Comparison of ENCODE assay signal across 8 cellular contexts in genomic region chr5:149799119-149799623, GRCh38.
DNase-seq lines count a peak whose midpoint lies in the region; ATAC-seq, FAIRE-seq and TF ChIP-seq lines count a peak whose summit lies in the region.

No MANE protein-coding gene starts in this region.

- no peak overlapping the region for H3K18ac ChIP-seq in neuronal stem cell (ENCODE audit: low read length)

- H2AK5ac ChIP-seq in neuronal stem cell (ENCODE audit: low read depth, low read length): no peak overlapping the region

- no peak overlapping the region for H3K23ac ChIP-seq in neuronal stem cell (ENCODE audit: low read depth, low read length, poor library complexity)

- no peak overlapping the region for H4K8ac ChIP-seq in neuronal stem cell (ENCODE audit: low read depth, low read length)

- H3K79me1 ChIP-seq in neuronal stem cell (ENCODE audit: low read depth, low read length): no peaks in the 10 kb centered on the region

- H3K14ac ChIP-seq in neuronal stem cell (ENCODE audit: low read length): no peak overlapping the region

- BruUV-seq in PC-3 (replicated peaks; lab: Mats Ljungman, UMichigan): no TSS peak

- no peak for TF ChIP-seq CTCF in PC-3 (conservative IDR thresholded peaks at IDR 0.05; ENCODE audit: low read depth, low read length)
- no peak for TF ChIP-seq CTCF in epithelial cell of proximal tubule (conservative IDR thresholded peaks at IDR 0.05; ENCODE audit: low read depth, low read length)

- no peak overlapping the region for H3K4me3 ChIP-seq in PC-3 (ENCODE audit: low read length)
- no peak overlapping the region for H3K4me3 ChIP-seq in epithelial cell of proximal tubule (ENCODE audit: low read depth, low read length)
- no peak overlapping the region for H3K4me3 ChIP-seq in neuronal stem cell (ENCODE audit: low read length in 2 of 2)

- H2AFZ ChIP-seq in PC-3 (ENCODE audit: low read length) (no peak overlapping the region), neuronal stem cell (ENCODE audit: low read length) (no peak overlapping the region)

- intact Hi-C loops in PC-3 (cut with micrococcal nuclease): loop anchor here (5.0 kb wide), 1 partner anchor 67 kb away; the partner anchor contains the start of gene PPARGC1B
- intact Hi-C loops in posterior vena cava (cut with DNase I): no loop called here

- no peaks in the 10 kb centered on the region for H3K9me2 ChIP-seq in PC-3 (replicated peaks; ENCODE audit: low read length)

- no peaks in the 10 kb centered on the region for H3F3A ChIP-seq in PC-3 (ENCODE audit: low read length, unreplicated experiment)

- no peak overlapping the region for H2BK15ac ChIP-seq in neuronal stem cell (ENCODE audit: low read length)

- peak overlapping the region; percentile 57 for H3K4me2 ChIP-seq in PC-3 (ENCODE audit: low read length)
- no peak overlapping the region for H3K4me2 ChIP-seq in neuronal stem cell (ENCODE audit: insufficient read depth, low read length, poor library complexity, severe bottlenecking)

- H3K27ac ChIP-seq in PC-3 (ENCODE audit: low read length) (peak overlapping the region; percentile 35), neuronal stem cell (replicated peaks; ENCODE audit: low read length) (no peak overlapping the region)

- POLR2A ChIA-PET in PC-3 (lab: Charles Lee; ENCODE audit: unreplicated experiment): no interaction called here

- no peak overlapping the region for H3K9ac ChIP-seq in PC-3 (ENCODE audit: low read length)
- no peak overlapping the region for H3K9ac ChIP-seq in neuronal stem cell (ENCODE audit: low read depth, low read length, poor library complexity)

- no peak for TF ChIP-seq POLR2A in GM12891 (IDR thresholded peaks at IDR 0.05; ENCODE audit: low read depth, low read length)

- peak; percentile 88 for DNase-seq in ELR (ENCODE audit: low read depth)
- DNase-seq in PC-3: peak; percentile 94
- peak; percentile 65 for DNase-seq in epithelial cell of proximal tubule (ENCODE audit: low read depth)
- peak; percentile 85 for DNase-seq in posterior vena cava (ENCODE audit: low spot score)
- DNase-seq in NK-92 treated with Interleukin-12 subunit alpha and Interleukin-12 subunit beta, amount 100 ng/mL, for 24 hours (lab: John Stamatoyannopoulos, UW): no peak
- DNase-seq in SIG-M5 treated with dmso at 0.1 percent for 504 hours (lab: John Stamatoyannopoulos, UW; ENCODE audit: unreplicated experiment): no peak
- no peak for DNase-seq in neuronal stem cell (ENCODE audit: low spot score)
- DNase-seq in GM12891 (ENCODE audit: insufficient read length, low spot score): no peak

- peaks cover 15% of the 10 kb centered on the region for H3K4me1 ChIP-seq in PC-3 (ENCODE audit: insufficient read depth, low read length)
- peaks cover 2 to 18% of the 10 kb centered on the region in 2 donors for H3K4me1 ChIP-seq in neuronal stem cell (ENCODE audit: control insufficient read depth in 2 of 2, insufficient read depth in 1 of 2, low read depth in 1 of 2, low read length in 2 of 2)

- H4K20me1 ChIP-seq in PC-3 (ENCODE audit: low read length): 0 out of 2 replicates have a peak, but pooled peaks cover 7% of the 10 kb centered on the region

- WGBS in neuronal stem cell (ENCODE audit: extremely low coverage in 2 of 2, insufficient read length in 2 of 2, insufficient replicate concordance in 1 of 2), 2 donors: no CpG with 5 or more reads among the region's 3 CpGs

- FAIRE-seq in GM12891 (lab: Jason Lieb, UNC): no peak

- H2BK12ac ChIP-seq in neuronal stem cell (ENCODE audit: low read length): no peak overlapping the region

- CTCF ChIA-PET in PC-3 (lab: Charles Lee): interaction anchor here (0.6 to 0.7 kb wide), 2 partner anchors 19 to 85 kb away, joined by 5 read pairs; no protein-coding TSS in a partner anchor

- H3K27me3 ChIP-seq in PC-3 (ENCODE audit: low read length): no peaks in the 10 kb centered on the region
- peaks cover 0 to 12% (median 0%) of the 10 kb centered on the region in 3 experiments for H3K27me3 ChIP-seq in neuronal stem cell (ENCODE audit: control insufficient read depth in 3 of 3, insufficient read depth in 3 of 3, low read depth in 1 of 3, low read length in 3 of 3)

- H4K91ac ChIP-seq in neuronal stem cell (ENCODE audit: low read depth, low read length, poor library complexity): no peak overlapping the region

- no peak overlapping the region for H3K4ac ChIP-seq in neuronal stem cell (ENCODE audit: low read length)

- H2BK120ac ChIP-seq in neuronal stem cell (ENCODE audit: low read depth, low read length): no peak overlapping the region

- H3K36me3 ChIP-seq in PC-3 (ENCODE audit: low read depth, low read length) (no peaks in the 10 kb centered on the region), neuronal stem cell (replicated peaks in 1 of 2; ENCODE audit: control insufficient read depth in 2 of 2, insufficient read depth in 2 of 2, low read length in 2 of 2) (no peaks in the 10 kb centered on the region)

- no peak overlapping the region for H2BK5ac ChIP-seq in neuronal stem cell (ENCODE audit: low read length)

- H3K9me3 ChIP-seq in PC-3 (ENCODE audit: low read length) (no peaks in the 10 kb centered on the region), neuronal stem cell (replicated peaks in 1 of 2; ENCODE audit: control insufficient read depth in 2 of 2, insufficient read depth in 1 of 2, low read depth in 1 of 2, low read length in 2 of 2) (no peaks in the 10 kb centered on the region)

- peaks cover 7% of the 10 kb centered on the region; the same call in 1 of the 2 replicates for H3K79me2 ChIP-seq in PC-3 (ENCODE audit: low read length)

- peak; percentile 87 for ATAC-seq in PC-3

TF ChIP-seq in GM12891, 5 proteins besides CTCF, POLR2A, EP300 and RAD21:
- TF ChIP-seq POLR2AphosphoS5 (IDR thresholded peaks at IDR 0.05; ENCODE audit: low read depth, low read length): no peak
- TF ChIP-seq TAF1 (IDR thresholded peaks at IDR 0.05; ENCODE audit: low read depth, low read length): no peak
- TF ChIP-seq POU2F2 (IDR thresholded peaks at IDR 0.05; ENCODE audit: low read depth, low read length): no peak
- TF ChIP-seq SPI1 (IDR thresholded peaks at IDR 0.05; ENCODE audit: low read depth, low read length): no peak
- TF ChIP-seq PAX5 (IDR thresholded peaks at IDR 0.05; ENCODE audit: insufficient read depth, low read length, severe bottlenecking): no peak

Comparison
In these comparisons a context has a peak if more than half of its experiments do, and no peak if none do; other contexts are left out.
1. DNase-seq: peak in ELR (single experiment), PC-3 (single experiment), epithelial cell of proximal tubule (single experiment) and posterior vena cava (single experiment); none in NK-92 treated with Interleukin-12 subunit alpha and Interleukin-12 subunit beta, amount 100 ng/mL, for 24 hours (single experiment), SIG-M5 treated with dmso at 0.1 percent for 504 hours (single experiment), neuronal stem cell (single experiment) and GM12891 (single experiment).